In the genomic region with DNA sequence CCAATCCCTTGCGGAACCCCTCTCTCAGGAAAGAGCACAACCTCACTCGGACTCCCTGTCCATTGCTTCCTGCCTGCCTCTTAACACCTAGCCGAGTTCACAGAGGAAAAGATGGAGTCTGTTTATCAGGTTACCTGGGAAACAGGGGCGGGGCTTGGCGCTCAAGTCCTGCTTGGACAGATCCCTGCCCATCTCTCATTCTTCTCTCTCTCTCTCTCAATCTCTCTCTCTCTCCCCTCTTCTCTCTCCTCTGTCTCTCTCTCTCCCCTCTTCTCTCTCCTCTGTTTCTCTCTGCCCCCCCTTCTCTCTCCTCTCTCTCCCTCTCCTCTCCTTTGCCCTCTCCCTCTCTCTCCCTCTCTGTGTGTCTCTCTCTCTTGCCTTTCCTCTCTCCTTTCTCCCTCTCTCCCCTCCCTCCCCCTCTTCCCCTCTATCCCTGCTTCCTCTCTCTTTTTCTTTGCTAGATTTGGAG, we compare ENCODE assay signal across 9 cellular contexts. TPM values are rescaled to one million over a fixed set of nuclear protein-coding genes. Genes with fewer than 3 reads are reported as not detected.
DNase-seq lines count a peak whose midpoint lies in the region; ATAC-seq and TF ChIP-seq lines count a peak whose summit lies in the region.
"Had no signal": no experiment of that assay in that cellular context is flagged by ENCODE, and none has a peak within 500 bp of the region (broad histone marks: within the 10 kb centered on the region; RNA-seq: fewer than 3 reads in every experiment).

A gene with protein sequence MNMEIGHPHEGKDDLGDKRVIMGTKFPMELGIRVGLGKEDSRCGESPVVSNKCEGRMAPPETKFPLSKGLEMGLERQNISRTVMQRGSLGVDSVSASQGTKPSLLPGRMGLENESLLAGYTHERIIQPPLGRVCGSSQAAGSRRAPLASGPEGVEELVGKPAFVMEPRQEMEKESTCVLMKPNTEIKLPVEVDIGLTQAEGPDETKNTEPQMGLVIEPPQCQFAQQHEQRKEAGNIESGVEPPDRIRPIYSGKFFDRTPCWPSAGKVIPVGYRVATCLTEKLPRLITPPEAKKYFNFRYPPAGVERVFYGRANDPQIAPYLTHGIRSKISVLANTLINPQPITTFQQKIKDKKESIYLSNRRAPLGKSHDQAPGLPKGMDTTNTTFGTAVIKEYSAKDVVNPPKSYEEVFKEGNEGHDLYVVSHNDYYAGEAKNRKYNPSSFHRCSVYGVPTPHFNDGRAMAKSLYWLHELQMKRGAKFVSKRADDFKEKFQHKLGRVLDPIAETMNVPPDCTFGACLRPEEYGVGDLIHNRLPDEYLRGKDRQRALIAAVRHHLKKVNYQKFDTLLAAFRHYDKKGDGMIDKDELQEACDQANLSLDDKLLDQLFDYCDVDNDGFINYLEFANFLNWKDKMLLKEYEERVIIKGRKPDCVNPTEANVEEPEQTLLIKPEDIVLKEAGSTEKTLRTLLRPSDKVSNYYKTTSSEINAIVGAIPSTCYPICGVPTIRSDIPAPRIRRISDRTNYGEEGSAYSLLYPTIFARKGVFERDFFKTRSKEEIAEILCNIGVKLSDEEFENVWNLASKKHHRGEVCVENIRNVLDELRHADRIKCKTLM (minus strand): TSS at position 120 of the 469 bp plus-strand sequence. CDS start 199 bp downstream, outside the sequence.

- TF ChIP-seq CTCF in AG10803 (conservative IDR thresholded peaks at IDR 0.05; ENCODE audit: low read length): no peak

- ATAC-seq in HG03342 (IDR thresholded peaks at IDR 0.05; ENCODE audit: unreplicated experiment) (peak; percentile 52), HG02840 (IDR thresholded peaks at IDR 0.05; ENCODE audit: low FRiP score, unreplicated experiment) (no peak), GM18858 (IDR thresholded peaks at IDR 0.05; ENCODE audit: unreplicated experiment) (no peak), GM18861 (IDR thresholded peaks at IDR 0.05; ENCODE audit: unreplicated experiment) (no peak)

- peak; percentile 21 for DNase-seq in AG10803 (ENCODE audit: low read depth)
- DNase-seq in SK-MEL-5 (ENCODE audit: low read depth, low spot score): peak; percentile 64
- no peak for DNase-seq in NCI-H1694 (lab: John Stamatoyannopoulos, UW)
- DNase-seq: amniotic stem cell had no signal

- in situ Hi-C loops in SK-MEL-5 (cut with HindIII; ENCODE audit: low pct_unique_long_range_greater_than_20kb, low sequenced_read_pairs): no loop called here

- H3K4me3 ChIP-seq in AG10803 (ENCODE audit: low read length): no peak within 1 kb of the TSS
- H3K4me3 ChIP-seq in iPS-11a (ENCODE audit: low read depth, low read length): peak within 1 kb of the TSS; percentile 18

RNA-seq across cellular contexts. Expression of the gene that starts here (rescaled TPM):
- 2.1 TPM in 1 of 2 replicates, not detected in the other for total RNA-seq in SK-MEL-5 (2014; rRNA removed; shearing (Covaris generic))
- 0.42 TPM in 1 of 2 replicates, not detected in the other for polyA plus RNA-seq in SK-MEL-5 (2015; cell fraction: cytosol; rRNA removed)
- not detected in 2 replicates for polyA plus RNA-seq in SK-MEL-5 (2015; cell fraction: nucleus; rRNA removed)
